Comparison of ENCODE assay signal across 10 cellular contexts in genomic region chr3:100040846-100041245, GRCh38.
DNase-seq lines count a peak whose midpoint lies in the region; ATAC-seq and TF ChIP-seq lines count a peak whose summit lies in the region.
"Had no signal": no experiment of that assay in that cellular context is flagged by ENCODE, and none has a peak within 500 bp of the region (broad histone marks: within the 10 kb centered on the region; RNA-seq: fewer than 3 reads in every experiment).

No MANE protein-coding gene starts in this region.

- H3K4me3 Mint-ChIP-seq in mesothelial cell of epicardium: no peak overlapping the region
- H3K4me3 Mint-ChIP-seq in CD8-positive, alpha-beta memory T cell: no peak overlapping the region

- H3F3A ChIP-seq in PC-9 (ENCODE audit: insufficient read depth, low read depth): peaks cover 40% of the 10 kb centered on the region

- WGBS in esophagus, 2 donors: 42 to 57% methylated on average over 2 of the region's 2 CpGs

- H3K27me3 Mint-ChIP-seq in mesothelial cell of epicardium (ENCODE audit: low read depth): no peaks in the 10 kb centered on the region
- no peaks in the 10 kb centered on the region for H3K27me3 Mint-ChIP-seq in CD8-positive, alpha-beta memory T cell

- POLR2A ChIA-PET in PC-9 (lab: Charles Lee; ENCODE audit: unreplicated experiment): interaction anchor here (0.6 to 1.4 kb wide), 8 partner anchors 20 to 559 kb away, joined by 3 to 7 read pairs (median 4); no protein-coding TSS in a partner anchor
- POLR2A ChIA-PET in CD8-positive, alpha-beta memory T cell (lab: Charles Lee): no interaction called here

- H3K79me2 ChIP-seq in PC-9 (ENCODE audit: low read depth): no peaks in the 10 kb centered on the region; the same call in 1 of the 2 replicates

- H3K27me3 ChIP-seq in PC-9 (ENCODE audit: insufficient read depth, low read depth) (no peaks in the 10 kb centered on the region), esophagus (ENCODE audit: control insufficient read depth in 1 of 2, insufficient read depth in 2 of 2, low read length in 2 of 2) (no peaks in the 10 kb centered on the region), thoracic aorta (replicated peaks; ENCODE audit: insufficient read depth) (no peaks in the 10 kb centered on the region)
- H3K27me3 ChIP-seq in CD8-positive, alpha-beta memory T cell (ENCODE audit: insufficient read depth, low read length, poor library complexity, severe bottlenecking): no peaks in the 10 kb centered on the region

- no peak for ATAC-seq in thoracic aorta (ENCODE audit: insufficient number of reproducible peaks, low FRiP score, low read depth)
- no peak for ATAC-seq in GM21423 (IDR thresholded peaks at IDR 0.05; ENCODE audit: unreplicated experiment)

- H3K9me2 ChIP-seq in PC-9 (ENCODE audit: insufficient read depth): 0 out of 2 replicates have a peak, but pooled peaks cover 4% of the 10 kb centered on the region

- H2AFZ ChIP-seq in PC-9: no peak overlapping the region

- CTCF ChIA-PET in PC-9 (lab: Charles Lee): interaction anchor here (0.6 to 1.6 kb wide), 5 partner anchors 146 to 844 kb away, joined by 3 to 7 read pairs (median 6); no protein-coding TSS in a partner anchor
- CTCF ChIA-PET in CD8-positive, alpha-beta memory T cell (lab: Charles Lee): no interaction called here

- BruUV-seq in PC-9 (replicated peaks; lab: Mats Ljungman, UMichigan): TSS peak; percentile 93

- 0 out of 2 replicates have a peak overlapping the region, but pooled peaks have one; percentile 0 for H3K4me3 ChIP-seq in PC-9
- H3K4me3 ChIP-seq in esophagus (ENCODE audit: low read depth in 1 of 2, low read length in 2 of 2): no peak overlapping the region
- no peak overlapping the region for H3K4me3 ChIP-seq in thoracic aorta
- H3K4me3 ChIP-seq in CD8-positive, alpha-beta memory T cell (ENCODE audit: low read length): no peak overlapping the region

- TF ChIP-seq CTCF in PC-9 (conservative IDR thresholded peaks at IDR 0.05): no peak
- TF ChIP-seq CTCF in mesothelial cell of epicardium (IDR thresholded peaks at IDR 0.05; ENCODE audit: unreplicated experiment): no peak
- no peak for TF ChIP-seq CTCF in thoracic aorta (IDR thresholded peaks at IDR 0.05)

- intact Hi-C loops in PC-9 (cut with micrococcal nuclease; ENCODE audit: unreplicated experiment): loop anchor here (1.0 to 5.0 kb wide), 3 partner anchors 38 to 219 kb away; partner anchors contain the start of gene TBC1D23

- peak overlapping the region; percentile 99 for H3K27ac Mint-ChIP-seq in mesothelial cell of epicardium
- no peak overlapping the region for H3K27ac Mint-ChIP-seq in CD8-positive, alpha-beta memory T cell

- H3K4me2 ChIP-seq in PC-9: peak overlapping the region; percentile 52

- H3K36me3 Mint-ChIP-seq in mesothelial cell of epicardium: no peaks in the 10 kb centered on the region
- H3K36me3 Mint-ChIP-seq in CD8-positive, alpha-beta memory T cell: peaks cover 0 to 1% (median 0%) of the 10 kb centered on the region in 3 donors

- DNase-seq in PC-9 (no peak), mesothelial cell of epicardium (ENCODE audit: low spot score in 2 of 2, unreplicated experiment in 2 of 2) (no peak), thoracic aorta (ENCODE audit: low spot score) (no peak), mesenteric fat pad (ENCODE audit: low spot score) (no peak), NCI-H524 (lab: John Stamatoyannopoulos, UW) (no peak)
- no peak for DNase-seq in CD8-positive, alpha-beta memory T cell
- DNase-seq: NCI-H1105, OCI-M1 had no signal

- H3K9me3 Mint-ChIP-seq in mesothelial cell of epicardium: no peaks in the 10 kb centered on the region
- H3K9me3 Mint-ChIP-seq in CD8-positive, alpha-beta memory T cell: no peaks in the 10 kb centered on the region

- H3K4me1 ChIP-seq in PC-9 (replicated peaks; ENCODE audit: insufficient read depth) (peaks cover 52% of the 10 kb centered on the region), esophagus (ENCODE audit: control insufficient read depth in 2 of 2, insufficient read depth in 2 of 2, low read length in 1 of 2) (no peaks in the 10 kb centered on the region), thoracic aorta (ENCODE audit: control insufficient read depth in 1 of 2, low read depth in 2 of 2) (peaks cover 24 to 52% of the 10 kb centered on the region in 2 donors)
- H3K4me1 ChIP-seq in CD8-positive, alpha-beta memory T cell (ENCODE audit: insufficient read depth, low read length): no peaks in the 10 kb centered on the region

- H3K4me1 Mint-ChIP-seq in mesothelial cell of epicardium: peaks cover 42% of the 10 kb centered on the region
- no peaks in the 10 kb centered on the region for H3K4me1 Mint-ChIP-seq in CD8-positive, alpha-beta memory T cell

- no peaks in the 10 kb centered on the region for H4K20me1 ChIP-seq in PC-9 (ENCODE audit: insufficient read depth)

- peaks cover 9% of the 10 kb centered on the region; the same call in 1 of the 2 replicates for H3K36me3 ChIP-seq in PC-9 (ENCODE audit: low read depth)
- H3K36me3 ChIP-seq in esophagus (ENCODE audit: control insufficient read depth in 2 of 2, insufficient read depth in 2 of 2, low read length in 1 of 2): no peaks in the 10 kb centered on the region
- no peaks in the 10 kb centered on the region for H3K36me3 ChIP-seq in thoracic aorta
- H3K36me3 ChIP-seq in CD8-positive, alpha-beta memory T cell (ENCODE audit: insufficient read depth, low read length): no peaks in the 10 kb centered on the region

- no peaks in the 10 kb centered on the region; the same call in 1 of the 2 replicates for H3K9me3 ChIP-seq in PC-9 (ENCODE audit: insufficient read depth, low read depth)
- no peaks in the 10 kb centered on the region for H3K9me3 ChIP-seq in esophagus (ENCODE audit: control insufficient read depth in 2 of 2, insufficient read depth in 1 of 2, low read depth in 1 of 2, low read length in 1 of 2)
- no peaks in the 10 kb centered on the region for H3K9me3 ChIP-seq in thoracic aorta
- H3K9me3 ChIP-seq in CD8-positive, alpha-beta memory T cell (ENCODE audit: low read length): no peaks in the 10 kb centered on the region

- H3K27ac ChIP-seq in PC-9 (peak overlapping the region; percentile 90), esophagus (ENCODE audit: low read depth in 2 of 2, low read length in 1 of 2) (peak overlapping the region; percentile 13 to 85), thoracic aorta (peak overlapping the region; percentile 82 to 92)
- H3K27ac ChIP-seq in CD8-positive, alpha-beta memory T cell (ENCODE audit: low read depth, low read length): no peak overlapping the region
